In genomic region chr12:47067176-47067575, GRCh38 we compare ENCODE assay signal across 18 cellular contexts. TPM values are rescaled to one million over a fixed set of nuclear protein-coding genes. Genes with fewer than 3 reads are reported as not detected.
DNase-seq lines count a peak whose midpoint lies in the region; ATAC-seq lines count a peak whose summit lies in the region.
"Had no signal": no experiment of that assay in that cellular context is flagged by ENCODE, and none has a peak within 500 bp of the region (broad histone marks: within the 10 kb centered on the region; RNA-seq: fewer than 3 reads in every experiment).

No MANE protein-coding gene starts in this region.

- ATAC-seq in GM21390 (IDR thresholded peaks at IDR 0.05; ENCODE audit: unreplicated experiment), result no peak
- ATAC-seq: naive thymus-derived CD8-positive, alpha-beta T cell had no signal

- POLR2A ChIA-PET in activated CD4-positive, alpha-beta T cell treated with anti-CD3 and anti-CD28 coated beads, Interleukin-2, amount 10 ng/mL, durations not matched to agents 7 days and 5 days (lab: Charles Lee), result no interaction called here

- H3K27me3 Mint-ChIP-seq in activated CD4-positive, alpha-beta T cell treated with anti-CD3 and anti-CD28 coated beads, Interleukin-2, amount 10 ng/mL, durations not matched to agents 7 days and 5 days, result no peaks in the 10 kb centered on the region
- H3K27me3 Mint-ChIP-seq: CD8-positive, alpha-beta memory T cell; naive thymus-derived CD8-positive, alpha-beta T cell had no signal

- H3K4me3 ChIP-seq in rectal smooth muscle tissue (ENCODE audit: low read length) (no peak overlapping the region), H7 (ENCODE audit: insufficient read depth, low read depth, low read length) (no peak overlapping the region)
- H3K4me3 ChIP-seq: heart right ventricle, MG63, thyroid gland had no signal

- H3K9me3 Mint-ChIP-seq in activated CD4-positive, alpha-beta T cell treated with anti-CD3 and anti-CD28 coated beads, Interleukin-2, amount 10 ng/mL, durations not matched to agents 7 days and 5 days, result no peaks in the 10 kb centered on the region
- H3K9me3 Mint-ChIP-seq: CD8-positive, alpha-beta memory T cell; naive thymus-derived CD8-positive, alpha-beta T cell had no signal

- H3K36me3 ChIP-seq in rectal smooth muscle tissue (ENCODE audit: control insufficient read depth, insufficient read depth, low read length) (no peaks in the 10 kb centered on the region), H7 (replicated peaks; ENCODE audit: control insufficient read depth, insufficient read depth, low read length) (no peaks in the 10 kb centered on the region)
- H3K36me3 ChIP-seq: heart right ventricle, MG63, thyroid gland had no signal

- no peak overlapping the region for H3K4me3 Mint-ChIP-seq in activated CD4-positive, alpha-beta T cell treated with anti-CD3 and anti-CD28 coated beads, Interleukin-2, amount 10 ng/mL, durations not matched to agents 7 days and 5 days
- H3K4me3 Mint-ChIP-seq: CD8-positive, alpha-beta memory T cell; naive thymus-derived CD8-positive, alpha-beta T cell had no signal

- H3K27me3 ChIP-seq in rectal smooth muscle tissue (ENCODE audit: control insufficient read depth, insufficient read depth, low read length) (no peaks in the 10 kb centered on the region), H7 (ENCODE audit: control insufficient read depth, insufficient read depth, low read length) (no peaks in the 10 kb centered on the region)
- H3K27me3 ChIP-seq: heart right ventricle, MG63, thyroid gland had no signal

- H3K4me1 ChIP-seq in rectal smooth muscle tissue (ENCODE audit: control insufficient read depth, insufficient read depth, low read length), result peaks cover 3% of the 10 kb centered on the region

- DNase-seq in activated CD4-positive, alpha-beta T cell treated with anti-CD3 and anti-CD28 coated beads for 48 hours, result peak; percentile 46
- DNase-seq in activated CD4-positive, alpha-beta T cell treated with anti-CD3 and anti-CD28 coated beads, Interleukin-2, amount 10 ng/mL, durations not matched to agents 7 days and 5 days, result no peak
- peak; percentile 25 to 32 for DNase-seq in stimulated activated CD4-positive, alpha-beta T cell treated with anti-CD3 and anti-CD28 coated beads, Interleukin-15, amount 100 ng/mL, for 48 hours (ENCODE audit: low read depth in 2 of 2)
- no peak for DNase-seq in stimulated activated CD4-positive, alpha-beta T cell treated with anti-CD3 and anti-CD28 coated beads, Interleukin-4, amount 100 ng/mL, for 4 hours
- no peak for DNase-seq in DMS53 (lab: John Stamatoyannopoulos, UW)
- no peak for DNase-seq in H7
- DNase-seq: activated gamma-delta T cell treated with Interleukin-2 at 50 U/mL for 16 hours; CD8-positive, alpha-beta memory T cell; cerebellar nuclear complex; heart right ventricle; naive thymus-derived CD8-positive, alpha-beta T cell; right cardiac atrium; SK-N-SH; thyroid gland had no signal

- H3K36me3 Mint-ChIP-seq in activated CD4-positive, alpha-beta T cell treated with anti-CD3 and anti-CD28 coated beads, Interleukin-2, amount 10 ng/mL, durations not matched to agents 7 days and 5 days (ENCODE audit: low read depth), result no peaks in the 10 kb centered on the region

- no peaks in the 10 kb centered on the region for H3K4me1 Mint-ChIP-seq in activated CD4-positive, alpha-beta T cell treated with anti-CD3 and anti-CD28 coated beads, Interleukin-2, amount 10 ng/mL, durations not matched to agents 7 days and 5 days

- no peak overlapping the region for H3K9ac ChIP-seq in rectal smooth muscle tissue (ENCODE audit: low read length)
- H3K9ac ChIP-seq: SK-N-SH had no signal

- H3K27ac ChIP-seq in rectal smooth muscle tissue (ENCODE audit: low read depth, low read length), result peak overlapping the region; percentile 40
- H3K27ac ChIP-seq: heart right ventricle, RWPE1, thyroid gland had no signal

- H3K27ac Mint-ChIP-seq in activated CD4-positive, alpha-beta T cell treated with anti-CD3 and anti-CD28 coated beads, Interleukin-2, amount 10 ng/mL, durations not matched to agents 7 days and 5 days, result no peak overlapping the region
- H3K27ac Mint-ChIP-seq: naive thymus-derived CD8-positive, alpha-beta T cell had no signal

- CTCF ChIA-PET in activated CD4-positive, alpha-beta T cell treated with anti-CD3 and anti-CD28 coated beads, Interleukin-2, amount 10 ng/mL, durations not matched to agents 7 days and 5 days (lab: Charles Lee), result no interaction called here

RNA-seq across cellular contexts. Expression of gene PCED1B, which starts 12.2 kb away (rescaled TPM):
- total RNA-seq in activated CD4-positive, alpha-beta T cell treated with anti-CD3 and anti-CD28 coated beads, Interleukin-2, amount 10 ng/mL, durations not matched to agents 7 days and 5 days, result 10 to 100 TPM; 58.7 to 59.7 TPM
- 4.8 and 5.8 TPM in 2 replicates for total RNA-seq in H7 (2014; rRNA removed; shearing (Covaris generic))

RNA-seq across cellular contexts. Expression of gene AMIGO2, which starts 12.6 kb away (rescaled TPM):
- total RNA-seq in activated CD4-positive, alpha-beta T cell treated with anti-CD3 and anti-CD28 coated beads, Interleukin-2, amount 10 ng/mL, durations not matched to agents 7 days and 5 days, result 10 to 100 TPM; 10.3 to 10.8 TPM
- total RNA-seq in H7 (2014; rRNA removed; shearing (Covaris generic)), result 10.3 and 15.3 TPM in 2 replicates

Comparison
In these comparisons a context has a peak if more than half of its experiments do, and no peak if none do; other contexts are left out.
1. DNase-seq: peak in activated CD4-positive, alpha-beta T cell treated with anti-CD3 and anti-CD28 coated beads for 48 hours (single experiment) and stimulated activated CD4-positive, alpha-beta T cell treated with anti-CD3 and anti-CD28 coated beads, Interleukin-15, amount 100 ng/mL, for 48 hours (2 of 2); none in activated CD4-positive, alpha-beta T cell treated with anti-CD3 and anti-CD28 coated beads, Interleukin-2, amount 10 ng/mL, durations not matched to agents 7 days and 5 days (single experiment), stimulated activated CD4-positive, alpha-beta T cell treated with anti-CD3 and anti-CD28 coated beads, Interleukin-4, amount 100 ng/mL, for 4 hours (0 of 2), DMS53 (single experiment) and H7 (single experiment).